8 cellular contexts compared by ENCODE assay signal in genomic region chr15:34436126-34436955, GRCh38. TPM values are rescaled to one million over a fixed set of nuclear protein-coding genes. Genes with fewer than 3 reads are reported as not detected.
DNase-seq lines count a peak whose midpoint lies in the region; ATAC-seq and TF ChIP-seq lines count a peak whose summit lies in the region.

No MANE protein-coding gene starts in this region.

- H3K4me3 Mint-ChIP-seq in CD8-positive, alpha-beta T cell, result peak overlapping the region; percentile 86

- POLR2A ChIA-PET in CD8-positive, alpha-beta T cell (lab: Charles Lee), result interaction anchor here (1.2 kb wide), 1 partner anchor 68 kb away, joined by 3 read pairs; no protein-coding TSS in a partner anchor

- H3K9me3 Mint-ChIP-seq in CD8-positive, alpha-beta T cell, result no peaks in the 10 kb centered on the region

- H3K27ac ChIP-seq in CD8-positive, alpha-beta T cell (ENCODE audit: low read depth, low read length), result peak overlapping the region; percentile 27
- H3K27ac ChIP-seq in SJCRH30, result no peak overlapping the region
- no peak overlapping the region for H3K27ac ChIP-seq in duodenal mucosa (ENCODE audit: low read depth, low read length)
- H3K27ac ChIP-seq in muscle layer of colon (ENCODE audit: low read depth, low read length), result peak overlapping the region; percentile 14

- H3K27me3 Mint-ChIP-seq in CD8-positive, alpha-beta T cell (ENCODE audit: low read depth), result no peaks in the 10 kb centered on the region

- peak overlapping the region; percentile 33 to 43 for H3K9ac ChIP-seq in duodenal mucosa (ENCODE audit: low read depth in 1 of 2, low read length in 2 of 2)
- no peak overlapping the region for H3K9ac ChIP-seq in muscle layer of colon (ENCODE audit: low read length)

- peak overlapping the region; percentile 73 for H3K4me3 ChIP-seq in CD8-positive, alpha-beta T cell (ENCODE audit: low read depth, low read length)
- H3K4me3 ChIP-seq in SJCRH30 (peak overlapping the region; percentile 70), duodenal mucosa (ENCODE audit: low read depth in 1 of 2, low read length in 2 of 2) (peak overlapping the region; percentile 65 to 71), muscle layer of colon (ENCODE audit: low read depth in 1 of 2, low read length in 2 of 2) (peak overlapping the region; percentile 45 to 60)

- peaks cover 11% of the 10 kb centered on the region for H3K4me1 ChIP-seq in CD8-positive, alpha-beta T cell (ENCODE audit: insufficient read depth, low read length)
- H3K4me1 ChIP-seq in SJCRH30 (0 out of 2 replicates have a peak, but pooled peaks cover 2% of the 10 kb centered on the region), duodenal mucosa (ENCODE audit: control insufficient read depth in 1 of 2, insufficient read depth in 2 of 2, low read length in 2 of 2) (peaks cover 0 to 10% of the 10 kb centered on the region in 2 donors), muscle layer of colon (ENCODE audit: insufficient read depth, low read length) (peaks cover 10% of the 10 kb centered on the region)

- ATAC-seq in CD8-positive, alpha-beta T cell, result peak; percentile 39
- peak; percentile 23 for ATAC-seq in GM21576 (IDR thresholded peaks at IDR 0.05; ENCODE audit: unreplicated experiment)

- H3K27ac Mint-ChIP-seq in CD8-positive, alpha-beta T cell, result peak overlapping the region; percentile 76

- H3K9me3 ChIP-seq in CD8-positive, alpha-beta T cell (ENCODE audit: low read length), result no peaks in the 10 kb centered on the region
- H3K9me3 ChIP-seq in SJCRH30 (replicated peaks) (no peaks in the 10 kb centered on the region), duodenal mucosa (ENCODE audit: control insufficient read depth in 1 of 2, low read length in 2 of 2) (no peaks in the 10 kb centered on the region), muscle layer of colon (ENCODE audit: low read length) (no peaks in the 10 kb centered on the region)

- intact Hi-C loops in CD8-positive, alpha-beta T cell (cut with DNase I, micrococcal nuclease), result loop anchor here (2.0 to 10.0 kb wide), 5 partner anchors 92 to 398 kb away; partner anchors contain the start of genes NOP10 (in 2 of the 2), NUTM1 (in 2 of the 2), AVEN (in 1 of the 2) and EMC7 (in 1 of the 2)

- TF ChIP-seq CTCF in CD8-positive, alpha-beta T cell (IDR thresholded peaks at IDR 0.05), result no peak

- peak in 3 of 7 experiments; percentile 46 to 64 (median 52) for DNase-seq in CD8-positive, alpha-beta T cell
- DNase-seq in SJCRH30, result no peak
- no peak for DNase-seq in NK-92 (lab: John Stamatoyannopoulos, UW; ENCODE audit: unreplicated experiment)
- no peak for DNase-seq in GDM1 (lab: John Stamatoyannopoulos, UW)
- no peak for DNase-seq in KG1 (lab: John Stamatoyannopoulos, UW)

- no peaks in the 10 kb centered on the region for H3K36me3 ChIP-seq in CD8-positive, alpha-beta T cell (ENCODE audit: insufficient read depth, low read length)
- no peaks in the 10 kb centered on the region for H3K36me3 ChIP-seq in SJCRH30
- peaks cover 0 to 15% of the 10 kb centered on the region in 2 donors for H3K36me3 ChIP-seq in duodenal mucosa (ENCODE audit: control insufficient read depth in 1 of 2, insufficient read depth in 2 of 2, low read length in 2 of 2)
- no peaks in the 10 kb centered on the region for H3K36me3 ChIP-seq in muscle layer of colon (ENCODE audit: insufficient read depth, low read length)

- H3K36me3 Mint-ChIP-seq in CD8-positive, alpha-beta T cell, result peaks cover 29% of the 10 kb centered on the region

- peaks cover 24% of the 10 kb centered on the region for H3K4me1 Mint-ChIP-seq in CD8-positive, alpha-beta T cell (ENCODE audit: low read depth)

- CTCF ChIA-PET in CD8-positive, alpha-beta T cell (lab: Charles Lee), result no interaction called here

- no peaks in the 10 kb centered on the region for H3K27me3 ChIP-seq in CD8-positive, alpha-beta T cell (ENCODE audit: insufficient read depth, low read length)
- H3K27me3 ChIP-seq in SJCRH30, result no peaks in the 10 kb centered on the region
- no peaks in the 10 kb centered on the region for H3K27me3 ChIP-seq in duodenal mucosa (ENCODE audit: control insufficient read depth in 1 of 2, insufficient read depth in 2 of 2, low read length in 2 of 2)
- H3K27me3 ChIP-seq in muscle layer of colon (ENCODE audit: control insufficient read depth in 1 of 2, insufficient read depth in 2 of 2, low read length in 2 of 2), result no peaks in the 10 kb centered on the region

RNA-seq across cellular contexts. Expression of gene GOLGA8A, which starts 1.3 kb away (rescaled TPM):
- total RNA-seq in CD8-positive, alpha-beta T cell, result 100 to 1,000 TPM; 199 to 214 TPM
- 13.5 and 22.2 TPM in 2 replicates for total RNA-seq in SJCRH30 (2014; rRNA removed; shearing (Covaris generic))

Comparison
In these comparisons a context has a peak if more than half of its experiments do, and no peak if none do; other contexts are left out.
1. H3K27ac ChIP-seq: peak in CD8-positive, alpha-beta T cell (single experiment) and muscle layer of colon (single experiment); none in SJCRH30 (single experiment) and duodenal mucosa (single experiment).
2. Peak in every context shown above with its lines, with median percentiles within 50 percentile points of each other: H3K4me3 ChIP-seq.